ENCODE assay signal across 8 cellular contexts in genomic region chr2:177239934-177240600, GRCh38. TPM values are rescaled to one million over a fixed set of nuclear protein-coding genes. Genes with fewer than 3 reads are reported as not detected.
DNase-seq lines count a peak whose midpoint lies in the region; ATAC-seq, FAIRE-seq and TF ChIP-seq lines count a peak whose summit lies in the region.

No MANE protein-coding gene starts in this region.

- H3K27ac Mint-ChIP-seq in CD14-positive monocyte, result peak overlapping the region; percentile 89 to 95 (median 92)
- H3K27ac Mint-ChIP-seq in naive thymus-derived CD8-positive, alpha-beta T cell, result peak overlapping the region; percentile 8 to 94 (median 83)

- H3K4me2 ChIP-seq in SK-N-SH, result peak overlapping the region; percentile 67

- no peaks in the 10 kb centered on the region for H3K27me3 Mint-ChIP-seq in CD14-positive monocyte (ENCODE audit: low read depth in 3 of 3)
- H3K27me3 Mint-ChIP-seq in naive thymus-derived CD8-positive, alpha-beta T cell, result no peaks in the 10 kb centered on the region

- intact Hi-C loops in CD14-positive monocyte (cut with micrococcal nuclease), result no loop called here

- no peak for FAIRE-seq in GM12892 (lab: Jason Lieb, UNC)

- H3K4me3 ChIP-seq in SK-N-SH (ENCODE audit: low read depth in 2 of 2, low read length in 1 of 2), result peak overlapping the region in 1 of 2 experiments; percentile 5; a peak in 1 of 4 replicates

- H3K36me3 ChIP-seq in SK-N-SH (replicated peaks in 1 of 2; ENCODE audit: control insufficient read depth in 1 of 2, insufficient read depth in 2 of 2, low read length in 1 of 2), result peaks cover 0 to 6% of the 10 kb centered on the region in 2 experiments

- POLR2A ChIA-PET in SK-N-SH (lab: Yijun Ruan, JAX), result interaction anchor here (0.8 kb wide), 1 partner anchor 12 kb away, joined by 3 read pairs; no protein-coding TSS in a partner anchor
- POLR2A ChIA-PET in naive thymus-derived CD8-positive, alpha-beta T cell (lab: Charles Lee), result interaction anchor here (1.0 to 2.6 kb wide), 5 partner anchors 14 to 28 kb away, joined by 3 to 26 read pairs (median 4); partner anchors contain the start of genes HNRNPA3 and NFE2L2

- H3K27ac ChIP-seq in SK-N-SH (ENCODE audit: low read depth in 2 of 2, low read length in 1 of 2), result peak overlapping the region; percentile 94 to 98

- no peaks in the 10 kb centered on the region for H3K9me3 ChIP-seq in SK-N-SH

- no peaks in the 10 kb centered on the region for H3K27me3 ChIP-seq in SK-N-SH (ENCODE audit: insufficient read depth)

- ATAC-seq in GM19043 (IDR thresholded peaks at IDR 0.05; ENCODE audit: low read depth, unreplicated experiment), result peak; percentile 56
- ATAC-seq in HG03571 (IDR thresholded peaks at IDR 0.05; ENCODE audit: unreplicated experiment), result peak; percentile 63
- peak; percentile 65 to 75 for ATAC-seq in naive thymus-derived CD8-positive, alpha-beta T cell

- TF ChIP-seq EP300 in SK-N-SH (IDR thresholded peaks at IDR 0.05; ENCODE audit: borderline replicate concordance in 1 of 2, low read depth in 1 of 2, low read length in 1 of 2), result no peak

- peaks cover 43 to 49% of the 10 kb centered on the region in 2 experiments for H3K4me1 ChIP-seq in SK-N-SH (ENCODE audit: control insufficient read depth in 1 of 2, insufficient read depth in 2 of 2, low read depth in 1 of 2, low read length in 1 of 2)

- H3K36me3 Mint-ChIP-seq in CD14-positive monocyte, result peaks cover 10 to 29% of the 10 kb centered on the region in 2 donors
- peaks cover 0 to 35% (median 12%) of the 10 kb centered on the region in 3 donors for H3K36me3 Mint-ChIP-seq in naive thymus-derived CD8-positive, alpha-beta T cell

- DNase-seq in CD14-positive monocyte (ENCODE audit: low spot score) (peak; percentile 90), SK-N-SH (no peak), epidermal melanocyte (ENCODE audit: insufficient read length, low spot score) (peak; percentile 77), SHP77 treated with DMSO at 0.1 percent for 48 hours (lab: John Stamatoyannopoulos, UW) (no peak), GM12892 (ENCODE audit: insufficient read length) (no peak)
- peak in 3 of 10 donors; percentile 27 to 39 (median 36) for DNase-seq in naive thymus-derived CD8-positive, alpha-beta T cell

- TF ChIP-seq POLR2A in GM12892 (IDR thresholded peaks at IDR 0.05; ENCODE audit: low read depth, low read length), result no peak

- H3K9me2 ChIP-seq in SK-N-SH, result no peaks in the 10 kb centered on the region

- TF ChIP-seq RAD21 in SK-N-SH (IDR thresholded peaks at IDR 0.05; ENCODE audit: low read length), result no peak

- TF ChIP-seq CTCF in CD14-positive monocyte (IDR thresholded peaks at IDR 0.05) (no peak), SK-N-SH (IDR thresholded peaks at IDR 0.05) (no peak)

- WGBS in SK-N-SH (ENCODE audit: low lambda C conversion rate), result 25% methylated on average over 5 of the region's 5 CpGs

- peaks cover 34% of the 10 kb centered on the region for H3F3A ChIP-seq in SK-N-SH (replicated peaks; ENCODE audit: insufficient read depth)

- H4K20me1 ChIP-seq in SK-N-SH (ENCODE audit: insufficient read depth), result peaks cover 33% of the 10 kb centered on the region

- peak overlapping the region; percentile 70; the same call in 1 of the 2 replicates for H3K9ac ChIP-seq in SK-N-SH

- peaks cover 97% of the 10 kb centered on the region for H3K79me2 ChIP-seq in SK-N-SH (ENCODE audit: insufficient read depth)

- H3K9me3 Mint-ChIP-seq in CD14-positive monocyte, result no peaks in the 10 kb centered on the region
- H3K9me3 Mint-ChIP-seq in naive thymus-derived CD8-positive, alpha-beta T cell, result no peaks in the 10 kb centered on the region

- peaks cover 75% of the 10 kb centered on the region for H3K4me1 Mint-ChIP-seq in CD14-positive monocyte
- H3K4me1 Mint-ChIP-seq in naive thymus-derived CD8-positive, alpha-beta T cell, result peaks cover 35 to 86% (median 85%) of the 10 kb centered on the region in 4 donors

- H2AFZ ChIP-seq in SK-N-SH (ENCODE audit: low read depth), result no peak overlapping the region

- CTCF ChIA-PET in SK-N-SH (lab: Yijun Ruan, JAX), result interaction anchor here (1.5 to 3.3 kb wide), 5 partner anchors 15 to 94 kb away, joined by 3 to 21 read pairs (median 4); partner anchors contain the start of gene NFE2L2

- peak overlapping the region; percentile 0 to 53 for H3K4me3 Mint-ChIP-seq in CD14-positive monocyte
- H3K4me3 Mint-ChIP-seq in naive thymus-derived CD8-positive, alpha-beta T cell, result peak overlapping the region; percentile 1 to 84 (median 62)

TF ChIP-seq in SK-N-SH, 30 proteins besides CTCF, POLR2A, EP300 and RAD21:
- no peak for TF ChIP-seq FOSL2 (IDR thresholded peaks at IDR 0.05; ENCODE audit: borderline replicate concordance, low read depth)
- peak; percentile 64; the same call in 1 of the 2 replicates for TF ChIP-seq USF1 (IDR thresholded peaks at IDR 0.05; ENCODE audit: borderline replicate concordance, low read depth)

RNA-seq across cellular contexts. Expression of gene NFE2L2, which starts 24.5 kb away (rescaled TPM):
- polyA plus RNA-seq in CD14-positive monocyte (10 to 100 TPM; 38.7 to 51.6 TPM), SK-N-SH (2012; rRNA removed) (40.9 and 61.9 TPM in 2 replicates)
- 57.8 and 59.5 TPM in 2 replicates for polyA plus RNA-seq in SK-N-SH (2012; cell fraction: cytosol; rRNA removed)
- polyA plus RNA-seq in SK-N-SH (2012; cell fraction: nucleus; rRNA removed), result 51.9 and 65.3 TPM in 2 replicates
- total RNA-seq in naive thymus-derived CD8-positive, alpha-beta T cell, result 10 to 100 TPM; 93.6 to 96.9 TPM
- 10 to 100 TPM; 48.2 to 57.8 (median 56.0) TPM for polyA plus RNA-seq in naive thymus-derived CD8-positive, alpha-beta T cell
- 26.9 TPM for polyA plus RNA-seq in GM12892 (2012; ENCODE audit: missing spikeins)

RNA-seq across cellular contexts. Expression of gene HNRNPA3, which starts 27.5 kb away (rescaled TPM):
- polyA plus RNA-seq in CD14-positive monocyte (10 to 100 TPM; 26.5 to 43.0 TPM), SK-N-SH (2012; rRNA removed) (86.5 and 102 TPM in 2 replicates)
- polyA plus RNA-seq in SK-N-SH (2012; cell fraction: cytosol; rRNA removed), result 125 and 185 TPM in 2 replicates
- 58.1 and 110 TPM in 2 replicates for polyA plus RNA-seq in SK-N-SH (2012; cell fraction: nucleus; rRNA removed)
- 100 to 1,000 TPM; 156 to 158 TPM for total RNA-seq in naive thymus-derived CD8-positive, alpha-beta T cell
- polyA plus RNA-seq in naive thymus-derived CD8-positive, alpha-beta T cell, result 10 to 100 TPM; 47.6 to 56.6 (median 52.1) TPM
- 303 TPM for polyA plus RNA-seq in GM12892 (2012; ENCODE audit: missing spikeins)

Comparison
In these comparisons a context has a peak if more than half of its experiments do, and no peak if none do; other contexts are left out.
1. DNase-seq: peak in CD14-positive monocyte (single experiment) and epidermal melanocyte (single experiment); none in SK-N-SH (single experiment), SHP77 treated with DMSO at 0.1 percent for 48 hours (single experiment) and GM12892 (single experiment).
2. Peak in every context shown above with its lines, with median percentiles within 50 percentile points of each other: ATAC-seq.